24 cellular contexts compared by ENCODE assay signal in genomic region chr12:55428844-55429243, GRCh38. TPM values are rescaled to one million over a fixed set of nuclear protein-coding genes. Genes with fewer than 3 reads are reported as not detected.
A peak's percentile ranks its signal among the peaks of the same experiment; 100 is the strongest.
DNase-seq lines count a peak whose midpoint lies in the region; ATAC-seq, FAIRE-seq and TF ChIP-seq lines count a peak whose summit lies in the region.
"Had no signal": no experiment of that assay in that cellular context is flagged by ENCODE, and none has a peak within 500 bp of the region (broad histone marks: within the 10 kb centered on the region; RNA-seq: fewer than 3 reads in every experiment).

No MANE protein-coding gene starts in this region.

- H2BK12ac ChIP-seq in H9 (ENCODE audit: insufficient read length, low read depth, low read length): no peak overlapping the region

- H3K9me3 Mint-ChIP-seq in H9 (0 out of 5 replicates have a peak, but pooled peaks cover 0 to 3% of the 10 kb centered on the region in 2 experiments), WTC11 (no peaks in the 10 kb centered on the region)

- H3K18ac ChIP-seq in H9 (ENCODE audit: insufficient read length, low read depth, low read length): no peak overlapping the region

- no peak for FAIRE-seq in HTR-8/SVneo (lab: Jason Lieb, UNC)
- FAIRE-seq: A204.1, GM12878, H54, K562 had no signal

- H3K27ac Mint-ChIP-seq in H9: peak overlapping the region in 2 of 3 experiments; percentile 8 to 88; a peak in 4 of 7 replicates
- H3K27ac Mint-ChIP-seq in WTC11: peak overlapping the region; percentile 40; the same call in 1 of the 2 replicates
- H3K27ac Mint-ChIP-seq: CD8-positive, alpha-beta memory T cell; HFFc6 had no signal

- no peak overlapping the region for H2BK15ac ChIP-seq in H9 (ENCODE audit: low read depth, low read length)

- H3K9ac ChIP-seq in H9 (ENCODE audit: extremely low read depth, insufficient read length, low read length): no peak overlapping the region
- no peak overlapping the region for H3K9ac ChIP-seq in iPS-15b (ENCODE audit: low read depth, low read length)

- H4K91ac ChIP-seq in H9 (ENCODE audit: insufficient read length, low read depth, low read length): no peak overlapping the region

- CTCF ChIA-PET in WTC11 (lab: Charles Lee): interaction anchor here (1.0 kb wide), 1 partner anchor 228 kb away, joined by 4 read pairs; no protein-coding TSS in a partner anchor

- H3K14ac ChIP-seq in H9 (ENCODE audit: insufficient read depth, low read length): no peak overlapping the region

- H2BK120ac ChIP-seq in H9 (ENCODE audit: low read depth, low read length, poor library complexity, severe bottlenecking): no peak overlapping the region

- H3K36me3 Mint-ChIP-seq in H9 (ENCODE audit: insufficient read depth in 1 of 3, low read depth in 3 of 3) (peaks cover 0 to 1% (median 0%) of the 10 kb centered on the region in 3 experiments; a peak in 1 of 7 replicates), WTC11 (no peaks in the 10 kb centered on the region)
- H3K36me3 Mint-ChIP-seq: CD4-positive, CD25-positive, alpha-beta regulatory T cell had no signal

- H3K56ac ChIP-seq in H9 (ENCODE audit: insufficient read length, low read depth, low read length): no peak overlapping the region

- peak overlapping the region; percentile 19 for H3K4me2 ChIP-seq in H9 (ENCODE audit: insufficient read depth, insufficient read length, low read length)

- H3K27me3 Mint-ChIP-seq in H9 (ENCODE audit: low read depth) (no peaks in the 10 kb centered on the region), WTC11 (ENCODE audit: low read depth) (no peaks in the 10 kb centered on the region; the same call in 1 of the 2 replicates)

- POLR2A ChIA-PET in WTC11 (lab: Charles Lee): no interaction called here

- H2AK5ac ChIP-seq in H9 (ENCODE audit: insufficient read length, low read length): no peak overlapping the region

- no peaks in the 10 kb centered on the region for H3K79me2 ChIP-seq in H9 (ENCODE audit: insufficient read depth, low read length)

- no peaks in the 10 kb centered on the region for H3K23me2 ChIP-seq in H9 (ENCODE audit: insufficient read length, low read depth, low read length, poor library complexity, severe bottlenecking)

- no peak overlapping the region for H2AFZ ChIP-seq in H9 (ENCODE audit: low read length)

- H3K4me1 Mint-ChIP-seq in H9: peaks cover 20 to 34% of the 10 kb centered on the region in 2 experiments
- peaks cover 20% of the 10 kb centered on the region for H3K4me1 Mint-ChIP-seq in WTC11
- H3K4me1 Mint-ChIP-seq: CD4-positive, CD25-positive, alpha-beta regulatory T cell; CD8-positive, alpha-beta memory T cell had no signal

- no peak overlapping the region for H3K27ac ChIP-seq in H9 (ENCODE audit: insufficient read length, low read depth, low read length)

- H2BK20ac ChIP-seq in H9 (ENCODE audit: low read depth, low read length, poor library complexity, severe bottlenecking): no peak overlapping the region

- no peak overlapping the region for H3K4ac ChIP-seq in H9 (ENCODE audit: low read depth, low read length)

- ATAC-seq in WTC11: peak; percentile 60
- ATAC-seq in GM18873 (IDR thresholded peaks at IDR 0.05; ENCODE audit: low FRiP score, unreplicated experiment): no peak
- ATAC-seq: GM12878, HCT116, K562 had no signal

- DNase-seq in H9 (no peak), WTC11 (ENCODE audit: low spot score) (no peak), activated T-cell treated with anti-CD3 and anti-CD28 coated beads for 4 hours (no peak), HTR-8/SVneo (ENCODE audit: insufficient read length, low spot score) (no peak)
- DNase-seq: ACHN; BE2C; C1 segment of cervical spinal cord; CD4-positive, CD25-positive, alpha-beta regulatory T cell; CD8-positive, alpha-beta memory T cell; COR-L47; DMS 273 treated with DMSO at 0.1 percent for 48 hours; DMS53; DND-41; EL; HFFc6; IMR-90 had no signal

- no peak overlapping the region for H4K8ac ChIP-seq in H9 (replicated peaks; ENCODE audit: insufficient read length, low read depth, low read length)

- H3K79me1 ChIP-seq in H9 (ENCODE audit: insufficient read depth, low read depth, low read length, poor library complexity, severe bottlenecking): no peaks in the 10 kb centered on the region

- H3T11ph ChIP-seq in H9 (ENCODE audit: low read length): no peak overlapping the region

- H4K20me1 ChIP-seq in H9 (ENCODE audit: control insufficient read depth, insufficient read depth, insufficient read length): no peaks in the 10 kb centered on the region

- no peak overlapping the region for H2BK5ac ChIP-seq in H9 (ENCODE audit: insufficient read length, low read length)

- H3K23ac ChIP-seq in H9 (ENCODE audit: insufficient read length, low read depth, low read length): no peak overlapping the region

- H3K27me3 ChIP-seq in H9 (ENCODE audit: insufficient read depth, low read length) (no peaks in the 10 kb centered on the region), iPS-15b (ENCODE audit: control insufficient read depth, insufficient read depth, low read length) (no peaks in the 10 kb centered on the region)
- H3K27me3 ChIP-seq: BE2C had no signal

- peak overlapping the region; percentile 22 for H3K4me3 ChIP-seq in iPS-15b (ENCODE audit: low read depth, low read length)
- H3K4me3 ChIP-seq: GM12878, K562 had no signal

- H3K4me3 Mint-ChIP-seq in H9 (peak overlapping the region in 1 of 2 experiments; percentile 25; a peak in 3 of 5 replicates), WTC11 (peak overlapping the region; percentile 20)
- H3K4me3 Mint-ChIP-seq: CD4-positive, CD25-positive, alpha-beta regulatory T cell; CD8-positive, alpha-beta memory T cell; HFFc6 had no signal

- no peaks in the 10 kb centered on the region for H3K9me3 ChIP-seq in H9 (ENCODE audit: control insufficient read depth, low read depth, low read length)
- no peaks in the 10 kb centered on the region for H3K9me3 ChIP-seq in iPS-15b (ENCODE audit: control insufficient read depth, insufficient read depth, low read length)
- H3K9me3 ChIP-seq: BE2C had no signal

- TF ChIP-seq CTCF in H9 (conservative IDR thresholded peaks at IDR 0.05) (no peak), WTC11 (IDR thresholded peaks at IDR 0.05) (no peak)

- H3K36me3 ChIP-seq in iPS-15b (ENCODE audit: control insufficient read depth, insufficient read depth, low read length): no peaks in the 10 kb centered on the region
- H3K36me3 ChIP-seq: BE2C had no signal

- H3K4me1 ChIP-seq in H9 (ENCODE audit: insufficient read depth, low read length) (no peaks in the 10 kb centered on the region; the same call in 1 of the 2 replicates), iPS-15b (ENCODE audit: control insufficient read depth, insufficient read depth, low read length) (peaks cover 16% of the 10 kb centered on the region)
- H3K4me1 ChIP-seq: BE2C had no signal

- H4K5ac ChIP-seq in H9 (ENCODE audit: insufficient read length, low read depth, low read length): no peak overlapping the region

TF ChIP-seq in WTC11, 78 proteins besides CTCF, POLR2A, EP300 and RAD21 (continues in another document):
- no peak for TF ChIP-seq OVOL2 (CRISPR knock-in tag; IDR thresholded peaks at IDR 0.05; ENCODE audit: borderline replicate concordance)
- no peak for TF ChIP-seq ZNF512 (CRISPR knock-in tag; IDR thresholded peaks at IDR 0.05; ENCODE audit: borderline replicate concordance)
- TF ChIP-seq AR (CRISPR knock-in tag; IDR thresholded peaks at IDR 0.05): no peak
- no peak for TF ChIP-seq PRRX2 (CRISPR knock-in tag; IDR thresholded peaks at IDR 0.05)
- no peak for TF ChIP-seq ATF2 (CRISPR knock-in tag; IDR thresholded peaks at IDR 0.05; ENCODE audit: borderline replicate concordance, low read depth)

RNA-seq across cellular contexts. Expression of gene OR6C76, which starts 2.8 kb away (rescaled TPM):
- total RNA-seq in H9 (2021) (not detected in 2 replicates), WTC11 (2021) (not detected in 3 replicates)
- total RNA-seq: CD4-positive, CD25-positive, alpha-beta regulatory T cell; CD8-positive, alpha-beta memory T cell; G401; GM12878; HFFc6; IMR-90; K562 had no signal

RNA-seq across cellular contexts. Expression of gene OR6C2, which starts 15.0 kb away (rescaled TPM):
- total RNA-seq in H9 (2021) (not detected in 2 replicates), WTC11 (2021) (not detected in 3 replicates)
- total RNA-seq: CD4-positive, CD25-positive, alpha-beta regulatory T cell; CD8-positive, alpha-beta memory T cell; G401; GM12878; HFFc6; IMR-90; K562 had no signal

RNA-seq across cellular contexts. Expression of gene OR6C65, which starts 28.5 kb away (rescaled TPM):
- total RNA-seq in H9 (2021): not detected in 2 replicates
- total RNA-seq in WTC11 (2021): not detected in 3 replicates
- total RNA-seq: CD4-positive, CD25-positive, alpha-beta regulatory T cell; CD8-positive, alpha-beta memory T cell; G401; GM12878; HFFc6; IMR-90; K562 had no signal

RNA-seq across cellular contexts. Expression of gene OR6C70, which starts 41.1 kb away (rescaled TPM):
- total RNA-seq in H9 (2021) (not detected in 2 replicates), WTC11 (2021) (not detected in 3 replicates)
- total RNA-seq: CD4-positive, CD25-positive, alpha-beta regulatory T cell; CD8-positive, alpha-beta memory T cell; G401; GM12878; HFFc6; IMR-90; K562 had no signal
